1 cellular context compared by ENCODE assay signal in the genomic region with DNA sequence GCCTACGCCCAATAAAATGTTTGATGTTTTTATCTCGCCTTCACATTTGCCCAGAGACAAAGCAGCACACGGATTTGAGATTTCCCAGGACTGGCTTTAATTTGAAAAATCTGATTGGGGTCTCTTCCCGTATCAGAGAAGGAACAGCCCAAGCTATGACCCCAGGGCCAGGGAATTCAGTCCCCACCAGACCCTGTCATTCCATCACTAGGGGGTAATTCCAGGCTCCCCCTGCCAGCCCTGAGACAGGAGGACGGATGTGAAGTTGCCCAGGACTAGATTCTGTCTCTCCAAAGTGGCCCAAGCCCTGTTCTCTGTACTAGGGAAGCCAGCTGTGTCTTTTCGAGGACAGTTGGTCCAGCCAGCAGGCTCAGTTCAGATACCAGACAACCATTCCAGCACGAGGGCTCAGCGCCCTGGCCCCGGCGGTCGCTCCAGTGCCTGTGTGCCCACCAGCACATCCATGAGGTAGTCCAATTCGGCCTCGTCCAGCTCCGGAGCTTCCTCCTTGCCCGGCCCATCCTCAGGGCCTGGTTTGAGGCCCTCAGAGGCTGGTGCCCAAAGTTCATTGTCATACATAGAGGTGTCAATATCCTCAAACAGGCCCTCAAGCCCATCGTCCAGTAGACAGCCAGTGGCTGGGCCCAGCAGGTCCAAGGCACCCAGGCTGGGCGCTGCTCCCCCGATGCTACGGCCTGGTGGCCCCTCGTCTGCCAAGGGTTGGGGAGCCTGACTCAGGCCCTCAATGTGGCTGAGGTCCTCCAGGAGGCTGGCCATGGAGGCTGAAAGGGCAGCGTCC.
TF ChIP-seq lines count a peak whose summit lies in the region.

No MANE protein-coding gene starts in this region.

TF ChIP-seq in K562, 482 proteins besides CTCF, POLR2A, EP300 and RAD21:
- TF ChIP-seq ETV6 (IDR thresholded peaks at IDR 0.05; ENCODE audit: borderline replicate concordance in 1 of 2, low read depth in 2 of 2, low read length in 1 of 2), result no peak
- TF ChIP-seq ETV6 (CRISPR knock-in tag; IDR thresholded peaks at IDR 0.05; ENCODE audit: borderline replicate concordance), result no peak
- no peak for TF ChIP-seq MAZ (CRISPR knock-in tag; conservative IDR thresholded peaks at IDR 0.05 in 1 of 2, IDR thresholded peaks at IDR 0.05 in 1 of 2)
- TF ChIP-seq POLR2G (IDR thresholded peaks at IDR 0.05; ENCODE audit: low read depth, low read length), result 0 out of 2 replicates have a peak, but pooled peaks have one; percentile 31
- TF ChIP-seq HOXB6 (CRISPR knock-in tag; IDR thresholded peaks at IDR 0.05; ENCODE audit: borderline replicate concordance), result no peak
- TF ChIP-seq BRF1 (IDR thresholded peaks at IDR 0.05; ENCODE audit: borderline replicate concordance, extremely low read depth, insufficient read length), result no peak
- no peak for TF ChIP-seq ZNF3 (CRISPR knock-in tag; IDR thresholded peaks at IDR 0.05)
